Comparison of ENCODE assay signal across 6 cellular contexts in genomic region chr4:36079666-36080065, GRCh38.
"Had no signal": no experiment of that assay in that cellular context is flagged by ENCODE, and none has a peak within 500 bp of the region (broad histone marks: within the 10 kb centered on the region; RNA-seq: fewer than 3 reads in every experiment).

No MANE protein-coding gene starts in this region.

- H3K4me3 Mint-ChIP-seq: IgD-negative memory B cell had no signal

- DNase-seq: IMR-90, KBM-7 had no signal

- H3K27ac ChIP-seq: HL-60 had no signal

- H3K4me1 Mint-ChIP-seq: IgD-negative memory B cell had no signal

- H3K27me3 Mint-ChIP-seq: IgD-negative memory B cell had no signal

- ATAC-seq: HepG2, K562 had no signal

- H3K4me3 ChIP-seq: K562 had no signal

- H3K9me3 Mint-ChIP-seq: IgD-negative memory B cell had no signal
